In genomic region chr11:78229106-78229505, GRCh38 we compare ENCODE assay signal across 12 cellular contexts. TPM values are rescaled to one million over a fixed set of nuclear protein-coding genes. Genes with fewer than 3 reads are reported as not detected.
DNase-seq lines count a peak whose midpoint lies in the region; ATAC-seq and TF ChIP-seq lines count a peak whose summit lies in the region.
"Had no signal": no experiment of that assay in that cellular context is flagged by ENCODE, and none has a peak within 500 bp of the region (broad histone marks: within the 10 kb centered on the region; RNA-seq: fewer than 3 reads in every experiment).

No MANE protein-coding gene starts in this region.

- TF ChIP-seq CTCF in esophagus muscularis mucosa (IDR thresholded peaks at IDR 0.05) (no peak), thoracic aorta (IDR thresholded peaks at IDR 0.05) (no peak)

- intact Hi-C loops in esophagus muscularis mucosa (cut with DNase I), result loop anchor here (5.0 kb wide), 2 partner anchors 188 to 333 kb away; partner anchors contain the start of gene GAB2

- H3K4me3 Mint-ChIP-seq in T-helper 2 cell treated with Interferon-gamma antibody and Interleukin-4, amounts not matched to agents 5 μg/mL and 100 μg/mL, for 36 hours, result no peak overlapping the region

- ATAC-seq in thoracic aorta (ENCODE audit: insufficient number of reproducible peaks, low FRiP score, low read depth) (no peak), GM21723 (IDR thresholded peaks at IDR 0.05; ENCODE audit: unreplicated experiment) (no peak)

- no peak for TF ChIP-seq EP300 in esophagus muscularis mucosa (IDR thresholded peaks at IDR 0.05)

- H3K4me1 ChIP-seq in esophagus muscularis mucosa (peaks cover 14 to 41% (median 32%) of the 10 kb centered on the region in 4 donors), thoracic aorta (ENCODE audit: control insufficient read depth in 1 of 2, low read depth in 2 of 2) (peaks cover 10 to 44% of the 10 kb centered on the region in 2 donors)
- H3K4me1 ChIP-seq: HAP-1 had no signal

- DNase-seq in T-helper 2 cell treated with Interferon-gamma antibody and Interleukin-4, amounts not matched to agents 5 μg/mL and 100 μg/mL, for 36 hours (ENCODE audit: low spot score), result no peak
- DNase-seq in T-helper 2 cell (no peak), OCI-M1 (lab: John Stamatoyannopoulos, UW) (peak; percentile 72), esophagus muscularis mucosa (ENCODE audit: extremely low spot score) (peak; percentile 62), thoracic aorta (ENCODE audit: low spot score) (no peak), germinal center (ENCODE audit: low spot score) (no peak), erythroblast (lab: John Stamatoyannopoulos, UW) (no peak)
- DNase-seq: SIG-M5 had no signal

- peaks cover 0 to 26% (median 21%) of the 10 kb centered on the region in 4 donors for H3K36me3 ChIP-seq in esophagus muscularis mucosa
- H3K36me3 ChIP-seq in thoracic aorta, result peaks cover 18% of the 10 kb centered on the region

- H3K27me3 ChIP-seq in esophagus muscularis mucosa, result no peaks in the 10 kb centered on the region
- H3K27me3 ChIP-seq in thoracic aorta (replicated peaks; ENCODE audit: insufficient read depth), result no peaks in the 10 kb centered on the region

- peak overlapping the region; percentile 22 for H3K27ac Mint-ChIP-seq in T-helper 2 cell treated with Interferon-gamma antibody and Interleukin-4, amounts not matched to agents 5 μg/mL and 100 μg/mL, for 36 hours

- H3K9me3 ChIP-seq in esophagus muscularis mucosa (no peaks in the 10 kb centered on the region), thoracic aorta (no peaks in the 10 kb centered on the region)
- H3K9me3 ChIP-seq: HAP-1 had no signal

- H3K4me3 ChIP-seq in esophagus muscularis mucosa (no peak overlapping the region), thoracic aorta (no peak overlapping the region)
- H3K4me3 ChIP-seq: GM12878, HAP-1 had no signal

- H3K27me3 Mint-ChIP-seq in T-helper 2 cell treated with Interferon-gamma antibody and Interleukin-4, amounts not matched to agents 5 μg/mL and 100 μg/mL, for 36 hours (ENCODE audit: low read depth), result no peaks in the 10 kb centered on the region

- WGBS in esophagus muscularis mucosa, result 91% methylated on average over 1 of the region's 2 CpGs

- H3K9me3 Mint-ChIP-seq in T-helper 2 cell treated with Interferon-gamma antibody and Interleukin-4, amounts not matched to agents 5 μg/mL and 100 μg/mL, for 36 hours, result no peaks in the 10 kb centered on the region

- TF ChIP-seq POLR2A in esophagus muscularis mucosa (IDR thresholded peaks at IDR 0.05; ENCODE audit: low read depth) (no peak), erythroblast (IDR thresholded peaks at IDR 0.05; ENCODE audit: low read length) (no peak)

- peaks cover 67% of the 10 kb centered on the region for H3K4me1 Mint-ChIP-seq in T-helper 2 cell treated with Interferon-gamma antibody and Interleukin-4, amounts not matched to agents 5 μg/mL and 100 μg/mL, for 36 hours (ENCODE audit: low read depth)

- H3K27ac ChIP-seq in esophagus muscularis mucosa (replicated peaks in 1 of 4) (peak overlapping the region in 1 of 4 donors; percentile 3), thoracic aorta (peak overlapping the region; percentile 12 to 38)
- H3K27ac ChIP-seq: C4-2B had no signal

- peaks cover 80% of the 10 kb centered on the region for H3K36me3 Mint-ChIP-seq in T-helper 2 cell treated with Interferon-gamma antibody and Interleukin-4, amounts not matched to agents 5 μg/mL and 100 μg/mL, for 36 hours (ENCODE audit: low read depth)

RNA-seq across cellular contexts. Expression of gene USP35, which starts 40.4 kb away (rescaled TPM):
- 10 to 100 TPM in 2 of 4 donors, 1 to 10 TPM in 2; 5.8 to 15.4 (median 11.3) TPM for total RNA-seq in esophagus muscularis mucosa
- total RNA-seq in thoracic aorta, result 10 to 100 TPM; 38.8 to 44.1 TPM

RNA-seq across cellular contexts. Expression of gene KCTD21, which starts 40.7 kb away (rescaled TPM):
- total RNA-seq in esophagus muscularis mucosa, result 10 to 100 TPM in 2 of 4 donors, 1 to 10 TPM in 2; 6.6 to 21.0 (median 12.1) TPM
- total RNA-seq in thoracic aorta, result 10 to 100 TPM in 1 of 2 donors, 1 to 10 TPM in 1; 9.1 to 13.7 TPM

Comparison
In these comparisons a context has a peak if more than half of its experiments do, and no peak if none do; other contexts are left out.
1. DNase-seq: peak in OCI-M1 (single experiment) and esophagus muscularis mucosa (single experiment); none in T-helper 2 cell treated with Interferon-gamma antibody and Interleukin-4, amounts not matched to agents 5 μg/mL and 100 μg/mL, for 36 hours (single experiment), T-helper 2 cell (0 of 5), thoracic aorta (single experiment), germinal center (single experiment) and erythroblast (0 of 2).